9 cellular contexts compared by ENCODE assay signal in the genomic region with DNA sequence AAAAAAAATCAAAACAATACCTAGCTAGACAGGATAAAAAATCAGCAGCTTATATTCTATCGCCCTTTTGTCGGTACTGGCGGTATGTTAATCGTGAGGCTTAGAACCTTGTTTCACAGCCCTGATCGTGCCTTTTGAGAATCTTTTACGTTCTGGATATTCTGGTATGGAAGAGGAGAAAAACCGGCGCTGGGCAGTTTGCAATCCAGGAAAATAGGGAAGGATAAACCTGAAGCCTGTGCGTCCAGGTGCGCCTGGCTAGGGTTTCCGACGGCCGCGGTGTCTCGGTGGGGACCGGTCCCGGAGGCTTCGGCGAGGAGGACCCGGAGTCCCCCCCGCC. TPM values are rescaled to one million over a fixed set of nuclear protein-coding genes. Genes with fewer than 3 reads are reported as not detected.
DNase-seq lines count a peak whose midpoint lies in the region; FAIRE-seq and TF ChIP-seq lines count a peak whose summit lies in the region.
"Had no signal": no experiment of that assay in that cellular context is flagged by ENCODE, and none has a peak within 500 bp of the region (broad histone marks: within the 10 kb centered on the region; RNA-seq: fewer than 3 reads in every experiment).

No MANE protein-coding gene starts in this region.

- DNase-seq in RPMI7951 (ENCODE audit: low read depth) (peak; percentile 44), fibroblast of pulmonary artery (ENCODE audit: low read depth) (no peak), SK-N-DZ (ENCODE audit: low spot score) (no peak), GM12892 (ENCODE audit: insufficient read length) (no peak), NCI-H2227 treated with DMSO at 0.1 percent for 48 hours (lab: John Stamatoyannopoulos, UW) (no peak)
- no peak for DNase-seq in stimulated activated CD4-positive, alpha-beta T cell treated with anti-CD3 and anti-CD28 coated beads, Interleukin-2, amount 100 ng/mL, for 48 hours
- DNase-seq: NCI-H1092 had no signal

- H3K27me3 ChIP-seq in rectal smooth muscle tissue (ENCODE audit: control insufficient read depth, insufficient read depth, low read length): peaks cover 2% of the 10 kb centered on the region

- H3K27ac ChIP-seq in rectal smooth muscle tissue (ENCODE audit: low read depth, low read length): peak overlapping the region; percentile 80

- H3K4me3 ChIP-seq in GM08714 (ENCODE audit: low read length) (peak overlapping the region; percentile 62; the same call in 1 of the 2 replicates), fibroblast of pulmonary artery (replicated peaks; ENCODE audit: low read depth, low read length) (peak overlapping the region; percentile 40), rectal smooth muscle tissue (ENCODE audit: low read length) (peak overlapping the region; percentile 72)

- TF ChIP-seq POLR2A in GM12892 (IDR thresholded peaks at IDR 0.05; ENCODE audit: low read depth, low read length): no peak

- FAIRE-seq in GM12892 (lab: Jason Lieb, UNC): no peak

- TF ChIP-seq CTCF in fibroblast of pulmonary artery (IDR thresholded peaks at IDR 0.05; ENCODE audit: low read length, missing control alignments): no peak

- H3K36me3 ChIP-seq in rectal smooth muscle tissue (ENCODE audit: control insufficient read depth, insufficient read depth, low read length): no peaks in the 10 kb centered on the region

- no peak overlapping the region for H3K9ac ChIP-seq in rectal smooth muscle tissue (ENCODE audit: low read length)

- peaks cover 2% of the 10 kb centered on the region for H3K4me1 ChIP-seq in rectal smooth muscle tissue (ENCODE audit: control insufficient read depth, insufficient read depth, low read length)

RNA-seq across cellular contexts. Expression of gene SYPL2, which starts 0.3 kb away (rescaled TPM):
- total RNA-seq in RPMI7951 (2014; rRNA removed; shearing (Covaris generic)): 0.96 and 1.6 TPM in 2 replicates
- polyA plus RNA-seq in SK-N-DZ (2014; cell fraction: cytosol; rRNA removed): 0.07 and 0.08 TPM in 2 replicates
- polyA plus RNA-seq in SK-N-DZ (2014; cell fraction: nucleus; rRNA removed): not detected in 2 replicates
- 0.21 TPM for polyA plus RNA-seq in GM12892 (2012; ENCODE audit: missing spikeins)

RNA-seq across cellular contexts. Expression of gene ATXN7L2, which starts 17.6 kb away (rescaled TPM):
- total RNA-seq in RPMI7951 (2014; rRNA removed; shearing (Covaris generic)): 2.2 and 3.0 TPM in 2 replicates
- 11.1 and 15.7 TPM in 2 replicates for polyA plus RNA-seq in SK-N-DZ (2014; cell fraction: cytosol; rRNA removed)
- polyA plus RNA-seq in SK-N-DZ (2014; cell fraction: nucleus; rRNA removed): 43.6 and 59.5 TPM in 2 replicates
- polyA plus RNA-seq in GM12892 (2012; ENCODE audit: missing spikeins): 4.3 TPM

RNA-seq across cellular contexts. Expression of gene CYB561D1, which starts 27.8 kb away (rescaled TPM):
- 4.0 and 4.8 TPM in 2 replicates for total RNA-seq in RPMI7951 (2014; rRNA removed; shearing (Covaris generic))
- polyA plus RNA-seq in SK-N-DZ (2014; cell fraction: cytosol; rRNA removed): 7.8 and 8.4 TPM in 2 replicates
- 6.6 and 8.0 TPM in 2 replicates for polyA plus RNA-seq in SK-N-DZ (2014; cell fraction: nucleus; rRNA removed)
- 4.7 TPM for polyA plus RNA-seq in GM12892 (2012; ENCODE audit: missing spikeins)

RNA-seq across cellular contexts. Expression of gene PSMA5, which starts 39.8 kb away (rescaled TPM):
- 99.8 and 126 TPM in 2 replicates for total RNA-seq in RPMI7951 (2014; rRNA removed; shearing (Covaris generic))
- polyA plus RNA-seq in SK-N-DZ (2014; cell fraction: cytosol; rRNA removed): 78.4 and 79.9 TPM in 2 replicates
- polyA plus RNA-seq in SK-N-DZ (2014; cell fraction: nucleus; rRNA removed): 45.1 and 46.8 TPM in 2 replicates
- 130 TPM for polyA plus RNA-seq in GM12892 (2012; ENCODE audit: missing spikeins)

RNA-seq across cellular contexts. Expression of gene AMIGO1, which starts 43.5 kb away (rescaled TPM):
- total RNA-seq in RPMI7951 (2014; rRNA removed; shearing (Covaris generic)): 2.5 and 3.4 TPM in 2 replicates
- 3.3 and 4.5 TPM in 2 replicates for polyA plus RNA-seq in SK-N-DZ (2014; cell fraction: cytosol; rRNA removed)
- 2.1 and 2.6 TPM in 2 replicates for polyA plus RNA-seq in SK-N-DZ (2014; cell fraction: nucleus; rRNA removed)
- polyA plus RNA-seq in GM12892 (2012; ENCODE audit: missing spikeins): 0.25 TPM
